In genomic region chr2:239801404-239802100, GRCh38 we compare ENCODE assay signal across 19 cellular contexts.
"Had no signal": no experiment of that assay in that cellular context is flagged by ENCODE, and none has a peak within 500 bp of the region (broad histone marks: within the 10 kb centered on the region; RNA-seq: fewer than 3 reads in every experiment).

No MANE protein-coding gene starts in this region.

- ATAC-seq: activated CD4-positive, alpha-beta T cell treated with anti-CD3 and anti-CD28 coated beads for 36 hours; activated CD8-positive, alpha-beta T cell treated with anti-CD3 and anti-CD28 coated beads, Interleukin-2, amount 10 ng/mL, durations not matched to agents 7 days and 5 days; activated naive CD4-positive, alpha-beta T cell treated with anti-CD3 and anti-CD28 coated beads, Interleukin-2, amount 50 U/mL, for 72 hours; body of pancreas; esophagus mucosa; left colon; mucosa of descending colon; natural killer cell had no signal

- H3K4me3 ChIP-seq: body of pancreas, mucosa of descending colon, SJSA1, thyroid gland had no signal

- H3K4me3 Mint-ChIP-seq: activated CD4-positive, alpha-beta T cell treated with anti-CD3 and anti-CD28 coated beads for 36 hours; activated CD8-positive, alpha-beta T cell treated with anti-CD3 and anti-CD28 coated beads, Interleukin-2, amount 10 ng/mL, durations not matched to agents 7 days and 5 days; dendritic cell treated with granulocyte-macrophage colony-stimulating factor and Interleukin-4, amounts not matched to agents 40 ng/mL and 50 ng/mL, for 4 days; natural killer cell; stimulated activated naive CD8-positive, alpha-beta T cell treated with anti-CD3 and anti-CD28 coated beads, Interleukin-15, Interleukin-2, amounts not matched to agents 100 ng/mL and 50 ng/mL, for 24 hours; T-helper 2 cell treated with Interferon-gamma antibody and Interleukin-4, amounts not matched to agents 5 μg/mL and 100 μg/mL, for 36 hours had no signal

- H3K27ac Mint-ChIP-seq: activated CD4-positive, alpha-beta T cell treated with anti-CD3 and anti-CD28 coated beads for 36 hours; activated CD8-positive, alpha-beta T cell treated with anti-CD3 and anti-CD28 coated beads, Interleukin-2, amount 10 ng/mL, durations not matched to agents 7 days and 5 days; activated naive CD4-positive, alpha-beta T cell treated with anti-CD3 and anti-CD28 coated beads, Interleukin-2, amount 50 U/mL, for 72 hours; dendritic cell treated with granulocyte-macrophage colony-stimulating factor and Interleukin-4, amounts not matched to agents 40 ng/mL and 50 ng/mL, for 4 days; natural killer cell; stimulated activated naive CD8-positive, alpha-beta T cell treated with anti-CD3 and anti-CD28 coated beads, Interleukin-15, Interleukin-2, amounts not matched to agents 100 ng/mL and 50 ng/mL, for 24 hours; T-helper 2 cell treated with Interferon-gamma antibody and Interleukin-4, amounts not matched to agents 5 μg/mL and 100 μg/mL, for 36 hours had no signal

- H3K4me1 ChIP-seq: body of pancreas, SJSA1, thyroid gland had no signal

- H3K4me1 Mint-ChIP-seq: activated CD4-positive, alpha-beta T cell treated with anti-CD3 and anti-CD28 coated beads for 36 hours; natural killer cell had no signal

- H3K36me3 Mint-ChIP-seq: activated naive CD4-positive, alpha-beta T cell treated with anti-CD3 and anti-CD28 coated beads, Interleukin-2, amount 50 U/mL, for 72 hours; natural killer cell had no signal

- H3K27me3 ChIP-seq: SJSA1, thyroid gland had no signal

- H3K9me3 ChIP-seq: body of pancreas, mucosa of descending colon, SJSA1, thyroid gland had no signal

- H3K27me3 Mint-ChIP-seq: activated CD4-positive, alpha-beta T cell treated with anti-CD3 and anti-CD28 coated beads for 36 hours had no signal

- DNase-seq: activated CD4-positive, alpha-beta T cell treated with anti-CD3 and anti-CD28 coated beads for 36 hours; activated CD8-positive, alpha-beta T cell treated with anti-CD3 and anti-CD28 coated beads, Interleukin-2, amount 10 ng/mL, durations not matched to agents 7 days and 5 days; activated effector memory CD4-positive, alpha-beta T cell treated with anti-CD3 and anti-CD28 coated beads, Interleukin-2, amount 50 U/mL, for 16 hours; amniotic stem cell; left colon; mammary epithelial cell; mucosa of descending colon; natural killer cell; occipital lobe; stimulated activated CD4-positive, alpha-beta T cell treated with anti-CD3 and anti-CD28 coated beads, Interleukin-4, amount 100 ng/mL, for 1 hour; SW 1271; thyroid gland had no signal

- H3K27ac ChIP-seq: body of pancreas, SJSA1, thyroid gland had no signal

- H3K9me3 Mint-ChIP-seq: natural killer cell; T-helper 2 cell treated with Interferon-gamma antibody and Interleukin-4, amounts not matched to agents 5 μg/mL and 100 μg/mL, for 36 hours had no signal

- H3K36me3 ChIP-seq: SJSA1, thyroid gland had no signal
